ENCODE assay signal across 19 cellular contexts in genomic region chr11:75591966-75592365, GRCh38. TPM values are rescaled to one million over a fixed set of nuclear protein-coding genes. Genes with fewer than 3 reads are reported as not detected.
DNase-seq lines count a peak whose midpoint lies in the region; ATAC-seq and TF ChIP-seq lines count a peak whose summit lies in the region.
"Had no signal": no experiment of that assay in that cellular context is flagged by ENCODE, and none has a peak within 500 bp of the region (broad histone marks: within the 10 kb centered on the region; RNA-seq: fewer than 3 reads in every experiment).

No MANE protein-coding gene starts in this region.

- no peak overlapping the region for H3K4me3 Mint-ChIP-seq in Caco-2 (ENCODE audit: unreplicated experiment)
- H3K4me3 Mint-ChIP-seq: T-helper 1 cell treated with Interleukin-12 subunit alpha and Interleukin-12 subunit beta and Interleukin-4 antibody, amounts not matched to agents 30 μg/mL and 1 μg/mL, for 36 hours had no signal

- BruUV-seq in Caco-2 (replicated peaks; lab: Mats Ljungman, UMichigan): no TSS peak
- no TSS peak for BruUV-seq in Panc1 (replicated peaks; lab: Mats Ljungman, UMichigan)

- H3K27ac ChIP-seq in Panc1 (ENCODE audit: low read length): no peak overlapping the region
- H3K27ac ChIP-seq in caudate nucleus (ENCODE audit: low read depth, low read length): peak overlapping the region; percentile 92

- H3K9me3 ChIP-seq in Caco-2 (no peaks in the 10 kb centered on the region), Panc1 (ENCODE audit: control insufficient read depth, insufficient read depth, low read depth, low read length) (no peaks in the 10 kb centered on the region)
- H3K9me3 ChIP-seq: SK-N-SH had no signal

- H3K4me1 Mint-ChIP-seq in Caco-2 (ENCODE audit: low read depth, unreplicated experiment): peaks cover 26% of the 10 kb centered on the region

- POLR2A ChIA-PET in Caco-2 (lab: Charles Lee) (no interaction called here), Panc1 (lab: Charles Lee) (no interaction called here)

- H3K36me3 ChIP-seq in Caco-2 (ENCODE audit: control insufficient read depth, insufficient read depth, low read length): no peaks in the 10 kb centered on the region
- no peaks in the 10 kb centered on the region for H3K36me3 ChIP-seq in Panc1 (ENCODE audit: control insufficient read depth, insufficient read depth, low read length)

- no peaks in the 10 kb centered on the region for H3K27me3 ChIP-seq in Caco-2 (replicated peaks; ENCODE audit: control insufficient read depth, insufficient read depth, low read length)
- H3K27me3 ChIP-seq in Panc1 (ENCODE audit: control insufficient read depth, insufficient read depth, low read length): peaks cover 6% of the 10 kb centered on the region; the same call in 1 of the 2 replicates

- no peaks in the 10 kb centered on the region for H3K9me3 Mint-ChIP-seq in Caco-2 (ENCODE audit: unreplicated experiment)
- H3K9me3 Mint-ChIP-seq: T-helper 1 cell treated with Interleukin-12 subunit alpha and Interleukin-12 subunit beta and Interleukin-4 antibody, amounts not matched to agents 30 μg/mL and 1 μg/mL, for 36 hours had no signal

- CTCF ChIA-PET in Caco-2 (lab: Charles Lee) (interaction anchor here (0.8 to 1.1 kb wide), 3 partner anchors 8 to 106 kb away, joined by 3 to 5 read pairs (median 4); no protein-coding TSS in a partner anchor), Panc1 (lab: Charles Lee) (no interaction called here)

- H3K4me1 ChIP-seq in Caco-2: peaks cover 31% of the 10 kb centered on the region
- H3K4me1 ChIP-seq in Panc1 (ENCODE audit: control insufficient read depth, insufficient read depth, low read length): no peaks in the 10 kb centered on the region

- H3K27me3 Mint-ChIP-seq in Caco-2 (ENCODE audit: insufficient read depth, unreplicated experiment): no peaks in the 10 kb centered on the region

- in situ Hi-C loops in Panc1 (cut with HindIII; ENCODE audit: low pct_unique_long_range_greater_than_20kb, low sequenced_read_pairs): no loop called here

- peak overlapping the region; percentile 11 for H3K27ac Mint-ChIP-seq in Caco-2 (ENCODE audit: unreplicated experiment)
- H3K27ac Mint-ChIP-seq: T-helper 1 cell treated with Interleukin-12 subunit alpha and Interleukin-12 subunit beta and Interleukin-4 antibody, amounts not matched to agents 30 μg/mL and 1 μg/mL, for 36 hours had no signal

- ATAC-seq in Panc1 (peak; percentile 28; the same call in 1 of the 2 replicates), HG03442 (IDR thresholded peaks at IDR 0.05; ENCODE audit: unreplicated experiment) (no peak)

- DNase-seq in DMS53 (lab: John Stamatoyannopoulos, UW) (peak; percentile 57), DMS53 treated with DMSO at 0.1 percent for 48 hours (lab: John Stamatoyannopoulos, UW; ENCODE audit: unreplicated experiment) (no peak), Caco-2 (no peak), Panc1 (ENCODE audit: low read depth, low spot score) (no peak), caudate nucleus (lab: John Stamatoyannopoulos, UW) (peak in 12 of 61 donors; percentile 12 to 43 (median 21)), NCI-H128 (lab: John Stamatoyannopoulos, UW; ENCODE audit: unreplicated experiment) (no peak), superior temporal gyrus (ENCODE audit: extremely low spot score) (no peak)
- DNase-seq: 8988T, DND-41, KBM-7, MV-4-11, NCI-H1436, NCI-H2081 treated with DMSO at 0.1 percent for 48 hours, NCI-H446, NCI-H524 treated with DMSO at 0.1 percent for 48 hours, SW 1271 had no signal

- peaks cover 9% of the 10 kb centered on the region for H3K36me3 Mint-ChIP-seq in Caco-2 (ENCODE audit: insufficient read depth, unreplicated experiment)

- intact Hi-C loops in Caco-2 (cut with micrococcal nuclease; ENCODE audit: unreplicated experiment): loop anchor here (1.0 to 2.0 kb wide), 2 partner anchors 39 to 45 kb away; no protein-coding TSS in a partner anchor
- intact Hi-C loops in Panc1 (cut with micrococcal nuclease; ENCODE audit: unreplicated experiment): no loop called here

- H3K4me3 ChIP-seq in Caco-2 (ENCODE audit: low read depth, low read length) (no peak overlapping the region), Panc1 (ENCODE audit: low read depth in 2 of 2, low read length in 2 of 2) (no peak overlapping the region)

- TF ChIP-seq CTCF in Caco-2 (IDR thresholded peaks at IDR 0.05; ENCODE audit: insufficient read depth in 1 of 2, low read depth in 1 of 2, low read length in 1 of 2, severe bottlenecking in 1 of 2, unreplicated experiment in 1 of 2) (no peak), Panc1 (IDR thresholded peaks at IDR 0.05) (no peak)

RNA-seq across cellular contexts. Expression of gene SERPINH1, which starts 29.9 kb away (rescaled TPM):
- total RNA-seq in Caco-2 (2022): 481 and 528 TPM in 2 replicates
- 89.8 TPM for total RNA-seq in Panc1 (2021; ENCODE audit: unreplicated experiment)
- polyA plus RNA-seq in Panc1 (2012; ENCODE audit: insufficient read length): 268 TPM
